9 cellular contexts compared by ENCODE assay signal in the genomic region with DNA sequence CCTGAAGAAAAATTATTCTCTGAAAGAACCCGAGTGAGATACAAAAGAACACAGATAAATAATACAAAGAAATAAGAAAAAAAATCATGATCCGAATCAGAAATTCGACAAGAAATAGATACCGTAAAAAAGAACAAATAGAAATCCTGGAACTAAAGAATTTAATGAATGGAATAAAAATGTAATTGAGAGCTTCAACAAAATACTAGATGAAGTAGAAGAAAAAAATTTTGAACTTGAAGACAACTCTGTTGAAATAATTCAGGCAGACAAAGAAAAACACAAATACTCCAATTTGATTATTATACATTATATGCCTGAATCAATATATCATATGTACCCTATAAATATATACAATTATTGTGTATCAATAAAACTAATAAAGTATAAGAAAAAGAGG. TPM values are rescaled to one million over a fixed set of nuclear protein-coding genes. Genes with fewer than 3 reads are reported as not detected.
"Had no signal": no experiment of that assay in that cellular context is flagged by ENCODE, and none has a peak within 500 bp of the region (broad histone marks: within the 10 kb centered on the region; RNA-seq: fewer than 3 reads in every experiment).

No MANE protein-coding gene starts in this region.

- H3K4me1 Mint-ChIP-seq: GM23338, H9, IgD-negative memory B cell had no signal

- H3K4me2 ChIP-seq: GM23338 had no signal

- H2AFZ ChIP-seq: GM23338 had no signal

- H3K4me3 ChIP-seq: GM23338 had no signal

- ATAC-seq: GM23338, HepG2 had no signal

- DNase-seq: H9, HCEC 1CT, KG1 had no signal

- H3K27ac Mint-ChIP-seq: GM23338, H9, IgD-negative memory B cell had no signal

- FAIRE-seq: H1, H54, HepG2 had no signal

- H3K4me3 Mint-ChIP-seq: GM23338, H9, IgD-negative memory B cell had no signal

- H3K36me3 Mint-ChIP-seq: IgD-negative memory B cell had no signal

RNA-seq across cellular contexts. Expression of a gene that starts 4.8 kb away (rescaled TPM):
- total RNA-seq: GM23338, H1, H9, HepG2, HT-29 had no signal
- polyA plus RNA-seq: GM23338, H1, HepG2, IgD-negative memory B cell had no signal

RNA-seq across cellular contexts. Expression of a gene that starts 17.2 kb away (rescaled TPM):
- total RNA-seq: H1, H9, HepG2, HT-29 had no signal
- polyA plus RNA-seq: GM23338, H1, HepG2, IgD-negative memory B cell had no signal

RNA-seq across cellular contexts. Expression of a gene that starts 26.7 kb away (rescaled TPM):
- total RNA-seq: GM23338, H1, H9, HepG2, HT-29 had no signal
- polyA plus RNA-seq: H1, HepG2, IgD-negative memory B cell had no signal

RNA-seq across cellular contexts. Expression of a gene that starts 39.1 kb away (rescaled TPM):
- total RNA-seq: GM23338, H1, H9, HepG2, HT-29 had no signal
- polyA plus RNA-seq: H1, HepG2, IgD-negative memory B cell had no signal

RNA-seq across cellular contexts. Expression of a gene that starts 41.7 kb away (rescaled TPM):
- total RNA-seq: GM23338, H1, H9, HepG2, HT-29 had no signal
- polyA plus RNA-seq: GM23338, H1, HepG2, IgD-negative memory B cell had no signal
